In the genomic region with DNA sequence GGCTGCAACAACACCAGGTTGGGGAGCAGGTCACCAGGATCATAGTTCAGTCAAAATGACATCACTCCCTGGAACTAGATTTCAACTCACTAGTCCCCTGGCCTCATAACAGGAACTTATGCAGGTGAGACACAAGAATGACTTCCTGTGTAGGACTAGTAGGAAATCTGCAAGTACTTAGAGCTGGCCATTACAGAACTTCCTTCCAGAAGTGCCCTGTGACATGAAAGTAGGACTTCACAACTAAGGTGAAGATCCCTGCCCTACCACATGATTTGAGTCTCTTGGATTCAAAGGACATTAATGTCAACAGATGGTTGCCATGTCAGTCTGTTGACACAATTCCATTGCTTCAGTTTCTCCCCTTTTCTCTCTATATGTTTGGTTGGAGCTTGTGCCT, we compare ENCODE assay signal across 27 cellular contexts.
DNase-seq lines count a peak whose midpoint lies in the region; ATAC-seq and TF ChIP-seq lines count a peak whose summit lies in the region.
"Had no signal": no experiment of that assay in that cellular context is flagged by ENCODE, and none has a peak within 500 bp of the region (broad histone marks: within the 10 kb centered on the region; RNA-seq: fewer than 3 reads in every experiment).

No MANE protein-coding gene starts in this region.

- ATAC-seq in GM19455 (IDR thresholded peaks at IDR 0.05; ENCODE audit: unreplicated experiment) = no peak
- no peak for ATAC-seq in GM18498 (IDR thresholded peaks at IDR 0.05; ENCODE audit: unreplicated experiment)
- ATAC-seq: pancreas, T-cell, WTC11 had no signal

- TF ChIP-seq CTCF in GM12865 (IDR thresholded peaks at IDR 0.05; ENCODE audit: insufficient read depth, low read depth, low read length, missing control alignments) (no peak), OCI-LY7 (conservative IDR thresholded peaks at IDR 0.05; ENCODE audit: low read length) (no peak)

- DNase-seq in GM12865 (ENCODE audit: low read depth) (peak; percentile 11), GM23248 (no peak), OCI-LY7 (ENCODE audit: low spot score) (peak; percentile 8), kidney tubule cell (ENCODE audit: low spot score) (peak; percentile 10), SHP77 (lab: John Stamatoyannopoulos, UW) (no peak)
- DNase-seq: activated CD4-positive, alpha-beta T cell treated with anti-CD3 and anti-CD28 coated beads, Interleukin-2, amount 50 U/mL, for 1 hour; activated gamma-delta T cell treated with Interleukin-2 at 50 U/mL for 16 hours; activated naive CD8-positive, alpha-beta T cell treated with anti-CD3 and anti-CD28 coated beads, Interleukin-2, amount 10 ng/mL, durations not matched to agents 7 days and 5 days; activated T-cell treated with anti-CD3 and anti-CD28 coated beads, Interleukin-2, amount 50 U/mL, for 24 hours; aorta; effector CD8-positive, alpha-beta T cell; KG1; left ventricle myocardium inferior; NCI-H1105 treated with DMSO at 0.1 percent for 48 hours; NCI-H2029; NCI-H2227 treated with DMSO at 0.1 percent for 48 hours; NCI-H774; pancreas; stimulated activated CD4-positive, alpha-beta T cell treated with anti-CD3 and anti-CD28 coated beads, Interleukin-15, amount 100 ng/mL, for 24 hours; stimulated activated CD4-positive, alpha-beta T cell treated with anti-CD3 and anti-CD28 coated beads, Interleukin-4, amount 100 ng/mL, for 4 hours; T-cell; transverse colon had no signal

- H4K20me1 ChIP-seq in GM23248 (ENCODE audit: insufficient read depth) (no peaks in the 10 kb centered on the region; the same call in 1 of the 2 replicates), OCI-LY7 (ENCODE audit: insufficient read depth, low read length) (no peaks in the 10 kb centered on the region)

- in situ Hi-C loops in GM23248 (cut with MboI) = no loop called here

- no peaks in the 10 kb centered on the region for H3K9me2 ChIP-seq in GM23248 (ENCODE audit: insufficient read depth)
- H3K9me2 ChIP-seq in OCI-LY7 (ENCODE audit: insufficient read depth, low read length) = no peaks in the 10 kb centered on the region

- H3K79me2 ChIP-seq in GM23248 (ENCODE audit: insufficient read depth) (no peaks in the 10 kb centered on the region), OCI-LY7 (ENCODE audit: insufficient read depth, low read depth, low read length) (no peaks in the 10 kb centered on the region)

- POLR2A ChIA-PET in OCI-LY7 (lab: Charles Lee) = interaction anchor here (0.6 to 1.0 kb wide), 2 partner anchors 10 to 42 kb away, joined by 3 to 4 read pairs; no protein-coding TSS in a partner anchor

- H3K27me3 ChIP-seq in GM23248 (replicated peaks; ENCODE audit: insufficient read depth) = no peaks in the 10 kb centered on the region
- H3K27me3 ChIP-seq: pancreas, SJSA1, transverse colon had no signal

- intact Hi-C loops in OCI-LY7 (cut with micrococcal nuclease; ENCODE audit: unreplicated experiment) = no loop called here

- H3K9me3 ChIP-seq in GM23248 (ENCODE audit: low read depth) (no peaks in the 10 kb centered on the region), OCI-LY7 (ENCODE audit: low read length) (no peaks in the 10 kb centered on the region)
- H3K9me3 ChIP-seq: left ventricle myocardium inferior, pancreas, SJSA1, transverse colon had no signal

- CTCF ChIA-PET in OCI-LY7 (lab: Charles Lee; ENCODE audit: unreplicated experiment) = no interaction called here

- H3K9ac ChIP-seq in GM23248 = no peak overlapping the region

- H3K4me3 ChIP-seq in GM12865 (ENCODE audit: low read depth, low read length) (no peak overlapping the region), GM23248 (no peak overlapping the region), OCI-LY7 (ENCODE audit: low read depth, low read length, poor library complexity, severe bottlenecking) (no peak overlapping the region)
- H3K4me3 ChIP-seq: left ventricle myocardium inferior, pancreas, SJSA1, transverse colon had no signal

- H3K4me2 ChIP-seq in GM23248 (ENCODE audit: unreplicated experiment) (no peak overlapping the region), OCI-LY7 (ENCODE audit: low read length) (no peak overlapping the region)

- no peaks in the 10 kb centered on the region for H3F3A ChIP-seq in GM23248 (ENCODE audit: insufficient read depth)

- H2AFZ ChIP-seq in GM23248 = no peak overlapping the region
- H2AFZ ChIP-seq in OCI-LY7 (ENCODE audit: low read length) = no peak overlapping the region

- H3K27ac ChIP-seq in GM23248 (peak overlapping the region; percentile 51), OCI-LY7 (ENCODE audit: low read depth, low read length, poor library complexity, severe bottlenecking) (no peak overlapping the region)
- H3K27ac ChIP-seq: C4-2B, left ventricle myocardium inferior, pancreas, SJSA1, transverse colon had no signal

- BruUV-seq in OCI-LY7 (replicated peaks; lab: Mats Ljungman, UMichigan) = no TSS peak

- 0 out of 2 replicates have a peak, but pooled peaks cover 7% of the 10 kb centered on the region for H3K4me1 ChIP-seq in GM23248 (ENCODE audit: insufficient read depth)
- H3K4me1 ChIP-seq in OCI-LY7 (ENCODE audit: insufficient read depth, low read length, poor library complexity, severe bottlenecking) = no peaks in the 10 kb centered on the region
- H3K4me1 ChIP-seq: left ventricle myocardium inferior, pancreas, SJSA1 had no signal

- H3K36me3 ChIP-seq in GM23248 (ENCODE audit: low read depth) = peaks cover 6% of the 10 kb centered on the region; the same call in 1 of the 2 replicates
- H3K36me3 ChIP-seq in OCI-LY7 (ENCODE audit: insufficient read depth, low read length) = no peaks in the 10 kb centered on the region
- H3K36me3 ChIP-seq: pancreas, SJSA1 had no signal

Comparison
In these comparisons a context has a peak if more than half of its experiments do, and no peak if none do; other contexts are left out.
1. DNase-seq: peak in GM12865 (single experiment), OCI-LY7 (single experiment) and kidney tubule cell (single experiment); none in GM23248 (single experiment) and SHP77 (0 of 2).